9 cellular contexts compared by ENCODE assay signal in the genomic region with DNA sequence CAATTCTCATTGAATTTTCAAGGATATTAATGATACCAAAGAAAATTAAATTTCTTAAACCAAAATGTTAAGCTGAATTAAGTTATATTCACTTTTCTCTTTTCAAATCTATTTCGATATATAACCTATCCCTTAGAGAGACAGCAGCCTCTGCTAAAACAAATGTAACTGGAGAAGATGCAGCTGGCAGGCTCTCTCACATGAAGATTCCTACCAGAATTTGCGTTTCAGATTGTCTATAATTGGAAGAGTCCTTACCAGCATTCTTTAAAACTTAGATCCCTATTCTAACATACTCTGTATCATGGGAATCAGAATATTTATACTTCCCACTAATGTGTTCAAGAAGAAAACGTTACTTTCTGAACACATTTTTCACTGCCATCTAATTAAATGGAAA. TPM values are rescaled to one million over a fixed set of nuclear protein-coding genes. Genes with fewer than 3 reads are reported as not detected.
A peak's percentile ranks its signal among the peaks of the same experiment; 100 is the strongest.
DNase-seq lines count a peak whose midpoint lies in the region; ATAC-seq and TF ChIP-seq lines count a peak whose summit lies in the region.
"Had no signal": no experiment of that assay in that cellular context is flagged by ENCODE, and none has a peak within 500 bp of the region (broad histone marks: within the 10 kb centered on the region; RNA-seq: fewer than 3 reads in every experiment).

No MANE protein-coding gene starts in this region.

- no peaks in the 10 kb centered on the region for H3K27me3 ChIP-seq in GM06990 (replicated peaks; ENCODE audit: control insufficient read depth, insufficient read depth, low read length)
- no peaks in the 10 kb centered on the region for H3K27me3 ChIP-seq in PC-3 (ENCODE audit: low read length)

- H3K4me3 ChIP-seq in GM06990 (replicated peaks; ENCODE audit: low read depth, low read length) = peak overlapping the region; percentile 72
- H3K4me3 ChIP-seq in PC-3 (ENCODE audit: low read length) = peak overlapping the region; percentile 90

- H2AFZ ChIP-seq in PC-3 (ENCODE audit: low read length) = no peak overlapping the region

- H4K20me1 ChIP-seq in PC-3 (ENCODE audit: low read length) = peaks cover 44% of the 10 kb centered on the region

- peaks cover 62% of the 10 kb centered on the region for H3K79me2 ChIP-seq in PC-3 (ENCODE audit: low read length)

- H3K4me2 ChIP-seq in PC-3 (ENCODE audit: low read length) = peak overlapping the region; percentile 80

- no peak overlapping the region for H3K27ac ChIP-seq in PC-3 (ENCODE audit: low read length)
- peak overlapping the region; percentile 94 for H3K27ac ChIP-seq in epithelial cell of prostate

- H3K9me3 ChIP-seq in PC-3 (ENCODE audit: low read length) = no peaks in the 10 kb centered on the region

- H3F3A ChIP-seq in PC-3 (ENCODE audit: low read length, unreplicated experiment) = no peaks in the 10 kb centered on the region

- intact Hi-C loops in PC-3 (cut with micrococcal nuclease) = loop anchor here (2.0 kb wide), 1 partner anchor 20 kb away; no protein-coding TSS in a partner anchor

- peak overlapping the region; percentile 91 for H3K27ac Mint-ChIP-seq in progenitor cell of endocrine pancreas

- H3K4me1 ChIP-seq in PC-3 (ENCODE audit: insufficient read depth, low read length) = peaks cover 16% of the 10 kb centered on the region

- H3K36me3 ChIP-seq in GM06990 (ENCODE audit: control insufficient read depth, insufficient read depth, low read length) (no peaks in the 10 kb centered on the region), PC-3 (ENCODE audit: low read depth, low read length) (0 out of 2 replicates have a peak, but pooled peaks cover 2% of the 10 kb centered on the region)

- no peaks in the 10 kb centered on the region for H3K36me3 Mint-ChIP-seq in progenitor cell of endocrine pancreas (ENCODE audit: insufficient read depth)

- no peaks in the 10 kb centered on the region for H3K9me2 ChIP-seq in PC-3 (replicated peaks; ENCODE audit: low read length)

- CTCF ChIA-PET in PC-3 (lab: Charles Lee) = no interaction called here

- ATAC-seq in PC-3 (no peak), GM18498 (IDR thresholded peaks at IDR 0.05; ENCODE audit: unreplicated experiment) (no peak)
- ATAC-seq: left ventricle myocardium superior had no signal

- peak overlapping the region; percentile 97 for H3K9ac ChIP-seq in PC-3 (ENCODE audit: low read length)

- H3K4me3 Mint-ChIP-seq in progenitor cell of endocrine pancreas (ENCODE audit: low read depth) = peak overlapping the region; percentile 89

- TF ChIP-seq CTCF in GM06990 (IDR thresholded peaks at IDR 0.05; ENCODE audit: insufficient read depth, low read length, poor library complexity, severe bottlenecking) (no peak), PC-3 (conservative IDR thresholded peaks at IDR 0.05; ENCODE audit: low read depth, low read length) (no peak), progenitor cell of endocrine pancreas (IDR thresholded peaks at IDR 0.05; ENCODE audit: unreplicated experiment) (no peak)

- no peak for DNase-seq in GM06990 (ENCODE audit: extremely low read depth, insufficient read length)
- peak; percentile 14 for DNase-seq in PC-3
- no peak for DNase-seq in epithelial cell of prostate (ENCODE audit: low read depth, low spot score)
- no peak for DNase-seq in progenitor cell of endocrine pancreas (ENCODE audit: low spot score, unreplicated experiment)
- DNase-seq in ureter (ENCODE audit: low spot score) = no peak
- DNase-seq in NCI-H187 (lab: John Stamatoyannopoulos, UW) = no peak
- no peak for DNase-seq in SW 1271 (lab: John Stamatoyannopoulos, UW)
- DNase-seq: left ventricle myocardium superior had no signal

- no peaks in the 10 kb centered on the region for H3K9me3 Mint-ChIP-seq in progenitor cell of endocrine pancreas (ENCODE audit: low read depth)

- POLR2A ChIA-PET in PC-3 (lab: Charles Lee; ENCODE audit: unreplicated experiment) = no interaction called here

- H3K4me1 Mint-ChIP-seq in progenitor cell of endocrine pancreas (ENCODE audit: low read depth) = peaks cover 14% of the 10 kb centered on the region

- no peaks in the 10 kb centered on the region for H3K27me3 Mint-ChIP-seq in progenitor cell of endocrine pancreas

- BruUV-seq in PC-3 (replicated peaks; lab: Mats Ljungman, UMichigan) = no TSS peak

RNA-seq across cellular contexts. Expression of a gene that starts 1.6 kb away (rescaled TPM):
- total RNA-seq in PC-3 (2014; rRNA removed) (59.8 and 62.4 TPM in 2 replicates), progenitor cell of endocrine pancreas (45.1 and 46.4 TPM in 2 replicates), ureter (47.8 TPM)
